11 cellular contexts compared by ENCODE assay signal in genomic region chr10:71077143-71077581, GRCh38.
DNase-seq lines count a peak whose midpoint lies in the region; TF ChIP-seq lines count a peak whose summit lies in the region.
"Had no signal": no experiment of that assay in that cellular context is flagged by ENCODE, and none has a peak within 500 bp of the region (broad histone marks: within the 10 kb centered on the region; RNA-seq: fewer than 3 reads in every experiment).

No MANE protein-coding gene starts in this region.

- 80% methylated on average over 5 of the region's 8 CpGs for WGBS in esophagus muscularis mucosa
- 61 to 63% methylated on average over 8 of the region's 8 CpGs for WGBS in tibial nerve, 2 donors

- no peak for TF ChIP-seq POLR2A in Peyer's patch (IDR thresholded peaks at IDR 0.05)
- no peak for TF ChIP-seq POLR2A in esophagus muscularis mucosa (IDR thresholded peaks at IDR 0.05; ENCODE audit: low read depth)
- TF ChIP-seq POLR2A in tibial nerve (IDR thresholded peaks at IDR 0.05), result no peak

- no peaks in the 10 kb centered on the region for H3K4me1 ChIP-seq in Peyer's patch
- H3K4me1 ChIP-seq in esophagus muscularis mucosa, result no peaks in the 10 kb centered on the region
- H3K4me1 ChIP-seq in osteoblast (ENCODE audit: insufficient read depth, low read length), result no peaks in the 10 kb centered on the region
- H3K4me1 ChIP-seq in tibial nerve, result peaks cover 0 to 6% (median 0%) of the 10 kb centered on the region in 4 donors
- H3K4me1 ChIP-seq: upper lobe of left lung had no signal

- intact Hi-C loops in esophagus muscularis mucosa (cut with DNase I), result no loop called here

- no peak overlapping the region for H3K4me2 ChIP-seq in osteoblast (ENCODE audit: insufficient read depth, low read length)

- H2AFZ ChIP-seq in osteoblast (ENCODE audit: low read length), result peak overlapping the region; percentile 59

- H3K27me3 ChIP-seq in Peyer's patch, result no peaks in the 10 kb centered on the region
- H3K27me3 ChIP-seq in esophagus muscularis mucosa, result peaks cover 0 to 4% (median 0%) of the 10 kb centered on the region in 4 donors
- H3K27me3 ChIP-seq in osteoblast (ENCODE audit: insufficient read depth, low read length), result peaks cover 14% of the 10 kb centered on the region
- H3K27me3 ChIP-seq in tibial nerve, result no peaks in the 10 kb centered on the region
- H3K27me3 ChIP-seq: MG63, upper lobe of left lung had no signal

- no peak overlapping the region for H3K4me3 ChIP-seq in Peyer's patch
- no peak overlapping the region for H3K4me3 ChIP-seq in esophagus muscularis mucosa
- H3K4me3 ChIP-seq in osteoblast (ENCODE audit: insufficient read depth, low read length), result no peak overlapping the region
- no peak overlapping the region for H3K4me3 ChIP-seq in tibial nerve
- H3K4me3 ChIP-seq: MG63, upper lobe of left lung had no signal

- no peaks in the 10 kb centered on the region for H4K20me1 ChIP-seq in osteoblast (ENCODE audit: insufficient read depth, low read length)

- H3K79me2 ChIP-seq in osteoblast (ENCODE audit: insufficient read depth, low read length), result no peaks in the 10 kb centered on the region

- H3K27ac ChIP-seq in Peyer's patch (no peak overlapping the region), esophagus muscularis mucosa (replicated peaks in 1 of 4) (no peak overlapping the region), osteoblast (ENCODE audit: low read depth, low read length) (no peak overlapping the region), tibial nerve (no peak overlapping the region)
- H3K27ac ChIP-seq: HL-60, upper lobe of left lung had no signal

- no peaks in the 10 kb centered on the region for H3K9me3 ChIP-seq in Peyer's patch
- H3K9me3 ChIP-seq in esophagus muscularis mucosa, result no peaks in the 10 kb centered on the region
- H3K9me3 ChIP-seq in osteoblast (ENCODE audit: low read depth, low read length), result no peaks in the 10 kb centered on the region
- H3K9me3 ChIP-seq in tibial nerve, result no peaks in the 10 kb centered on the region
- H3K9me3 ChIP-seq: MG63, upper lobe of left lung had no signal

- TF ChIP-seq EP300 in esophagus muscularis mucosa (IDR thresholded peaks at IDR 0.05) (no peak), tibial nerve (IDR thresholded peaks at IDR 0.05) (no peak)

- DNase-seq in 8988T, result peak; percentile 5
- peak in 2 of 3 donors; percentile 28 to 30 for DNase-seq in Peyer's patch
- peak; percentile 89 for DNase-seq in esophagus muscularis mucosa (ENCODE audit: extremely low spot score)
- peak; percentile 73 for DNase-seq in osteoblast (ENCODE audit: insufficient read length, low spot score, missing footprints)
- no peak for DNase-seq in tibial nerve (ENCODE audit: low spot score in 2 of 2)
- no peak for DNase-seq in hypothalamus (lab: John Stamatoyannopoulos, UW)
- no peak for DNase-seq in iPS-NIHi7 (ENCODE audit: extremely low spot score)
- no peak for DNase-seq in H4 (ENCODE audit: low spot score)
- DNase-seq: MG63 had no signal

- H3K36me3 ChIP-seq in Peyer's patch, result no peaks in the 10 kb centered on the region
- no peaks in the 10 kb centered on the region for H3K36me3 ChIP-seq in esophagus muscularis mucosa
- no peaks in the 10 kb centered on the region for H3K36me3 ChIP-seq in osteoblast (ENCODE audit: insufficient read depth, low read length)
- H3K36me3 ChIP-seq in tibial nerve, result no peaks in the 10 kb centered on the region
- H3K36me3 ChIP-seq: MG63, upper lobe of left lung had no signal

- TF ChIP-seq CTCF in Peyer's patch (IDR thresholded peaks at IDR 0.05), result no peak
- TF ChIP-seq CTCF in esophagus muscularis mucosa (IDR thresholded peaks at IDR 0.05), result no peak
- TF ChIP-seq CTCF in osteoblast (IDR thresholded peaks at IDR 0.05; ENCODE audit: extremely low read depth, low read depth, low read length), result no peak
- no peak for TF ChIP-seq CTCF in tibial nerve (IDR thresholded peaks at IDR 0.05)

Comparison
In these comparisons a context has a peak if more than half of its experiments do, and no peak if none do; other contexts are left out.
1. DNase-seq: peak in 8988T (single experiment), Peyer's patch (2 of 3), esophagus muscularis mucosa (single experiment) and osteoblast (single experiment); none in tibial nerve (0 of 2), hypothalamus (0 of 51), iPS-NIHi7 (single experiment) and H4 (single experiment).